23 cellular contexts compared by ENCODE assay signal in genomic region chr2:119914266-119914665, GRCh38.
"Had no signal": no experiment of that assay in that cellular context is flagged by ENCODE, and none has a peak within 500 bp of the region (broad histone marks: within the 10 kb centered on the region; RNA-seq: fewer than 3 reads in every experiment).

No MANE protein-coding gene starts in this region.

- ATAC-seq: activated CD8-positive, alpha-beta T cell treated with anti-CD3 and anti-CD28 coated beads, Interleukin-2, amount 10 ng/mL, durations not matched to agents 7 days and 5 days; mucosa of descending colon; psoas muscle; sciatic nerve; stimulated activated memory B cell treated with anti-CD40 and anti-IgM and Interleukin-4, amounts not matched to agents 10 μg/mL and 1 μg/mL and 100 μg/mL, for 72 hours had no signal

- H3K4me3 ChIP-seq: left ventricle myocardium inferior, mucosa of descending colon, ovary, psoas muscle, spleen, thoracic aorta, upper lobe of left lung had no signal

- H3K27ac Mint-ChIP-seq: activated CD4-positive, alpha-beta T cell treated with anti-CD3 and anti-CD28 coated beads, Interleukin-2, amount 10 ng/mL, durations not matched to agents 24 days and 14 days; activated CD8-positive, alpha-beta T cell treated with anti-CD3 and anti-CD28 coated beads, Interleukin-2, amount 10 ng/mL, durations not matched to agents 7 days and 5 days; activated naive CD8-positive, alpha-beta T cell treated with anti-CD3 and anti-CD28 coated beads, Interleukin-2, amount 10 ng/mL, durations not matched to agents 7 days and 5 days; activated T-cell treated with anti-CD3 and anti-CD28 coated beads, Interleukin-2, amount 50 U/mL, for 24 hours; activated T-helper 2 cell treated with anti-CD3 and anti-CD28 coated beads, Interferon-gamma antibody, Interleukin-2, Interleukin-4, amounts not matched to agents 10 μg/mL and 5 μg/mL and 100 μg/mL, durations not matched to agents 14 hours and 24 hours and 36 hours; naive B cell; stimulated activated memory B cell treated with anti-CD40 and anti-IgM and Interleukin-4, amounts not matched to agents 10 μg/mL and 1 μg/mL and 100 μg/mL, for 72 hours had no signal

- H3K27me3 ChIP-seq: ovary, spleen, upper lobe of left lung had no signal

- H3K36me3 ChIP-seq: ovary, thoracic aorta, upper lobe of left lung had no signal

- H3K4me3 Mint-ChIP-seq: activated CD4-positive, alpha-beta T cell treated with anti-CD3 and anti-CD28 coated beads, Interleukin-2, amount 10 ng/mL, durations not matched to agents 24 days and 14 days; activated CD8-positive, alpha-beta T cell treated with anti-CD3 and anti-CD28 coated beads, Interleukin-2, amount 10 ng/mL, durations not matched to agents 7 days and 5 days; activated naive CD8-positive, alpha-beta T cell treated with anti-CD3 and anti-CD28 coated beads, Interleukin-2, amount 10 ng/mL, durations not matched to agents 7 days and 5 days; activated T-cell treated with anti-CD3 and anti-CD28 coated beads, Interleukin-2, amount 50 U/mL, for 24 hours; naive B cell; stimulated activated memory B cell treated with anti-CD40 and anti-IgM and Interleukin-4, amounts not matched to agents 10 μg/mL and 1 μg/mL and 100 μg/mL, for 72 hours had no signal

- H3K27me3 Mint-ChIP-seq: activated CD4-positive, alpha-beta T cell treated with anti-CD3 and anti-CD28 coated beads, Interleukin-2, amount 10 ng/mL, durations not matched to agents 24 days and 14 days; activated naive CD8-positive, alpha-beta T cell treated with anti-CD3 and anti-CD28 coated beads, Interleukin-2, amount 10 ng/mL, durations not matched to agents 7 days and 5 days; activated T-cell treated with anti-CD3 and anti-CD28 coated beads, Interleukin-2, amount 50 U/mL, for 24 hours; naive B cell; stimulated activated memory B cell treated with anti-CD40 and anti-IgM and Interleukin-4, amounts not matched to agents 10 μg/mL and 1 μg/mL and 100 μg/mL, for 72 hours had no signal

- H3K4me1 ChIP-seq: left ventricle myocardium inferior, psoas muscle, spleen, upper lobe of left lung had no signal

- H3K27ac ChIP-seq: left ventricle myocardium inferior, ovary, psoas muscle, spleen, thoracic aorta, upper lobe of left lung had no signal

- H3K9me3 ChIP-seq: left ventricle myocardium inferior, mucosa of descending colon, ovary, psoas muscle, thoracic aorta, upper lobe of left lung had no signal

- DNase-seq: activated CD4-positive, alpha-beta T cell treated with anti-CD3 and anti-CD28 coated beads, Interleukin-2, amount 10 ng/mL, durations not matched to agents 24 days and 14 days; activated CD8-positive, alpha-beta T cell treated with anti-CD3 and anti-CD28 coated beads, Interleukin-2, amount 10 ng/mL, durations not matched to agents 7 days and 5 days; activated naive CD4-positive, alpha-beta T cell treated with Interleukin-2 at 50 U/mL for 16 hours; activated naive CD8-positive, alpha-beta T cell treated with anti-CD3 and anti-CD28 coated beads, Interleukin-2, amount 10 ng/mL, durations not matched to agents 7 days and 5 days; activated T-cell treated with anti-CD3 and anti-CD28 coated beads, Interleukin-2, amount 50 U/mL, for 24 hours; anterior cingulate cortex; cortex of kidney; foreskin fibroblast; hippocampal formation; left ventricle myocardium inferior; mucosa of descending colon; naive B cell; ovary; psoas muscle; spleen; stimulated activated CD4-positive, alpha-beta T cell treated with anti-CD3 and anti-CD28 coated beads, Interleukin-4, amount 100 ng/mL, for 4 hours; T-helper 1 cell; T1000; upper lobe of left lung had no signal

- H3K4me1 Mint-ChIP-seq: activated CD4-positive, alpha-beta T cell treated with anti-CD3 and anti-CD28 coated beads, Interleukin-2, amount 10 ng/mL, durations not matched to agents 24 days and 14 days; activated naive CD8-positive, alpha-beta T cell treated with anti-CD3 and anti-CD28 coated beads, Interleukin-2, amount 10 ng/mL, durations not matched to agents 7 days and 5 days; naive B cell; stimulated activated memory B cell treated with anti-CD40 and anti-IgM and Interleukin-4, amounts not matched to agents 10 μg/mL and 1 μg/mL and 100 μg/mL, for 72 hours had no signal

- H3K9me3 Mint-ChIP-seq: activated T-cell treated with anti-CD3 and anti-CD28 coated beads, Interleukin-2, amount 50 U/mL, for 24 hours had no signal
